Comparison of ENCODE assay signal across 10 cellular contexts in genomic region chr18:58605027-58606020, GRCh38. TPM values are rescaled to one million over a fixed set of nuclear protein-coding genes. Genes with fewer than 3 reads are reported as not detected.
DNase-seq lines count a peak whose midpoint lies in the region; ATAC-seq, FAIRE-seq and TF ChIP-seq lines count a peak whose summit lies in the region.
"Had no signal": no experiment of that assay in that cellular context is flagged by ENCODE, and none has a peak within 500 bp of the region (broad histone marks: within the 10 kb centered on the region; RNA-seq: fewer than 3 reads in every experiment).

No MANE protein-coding gene starts in this region.

- H3K4me1 Mint-ChIP-seq in HFFc6 (ENCODE audit: low read depth): peaks cover 47% of the 10 kb centered on the region

- no peak for ATAC-seq in GM21526 (IDR thresholded peaks at IDR 0.05; ENCODE audit: low FRiP score, unreplicated experiment)

- no peaks in the 10 kb centered on the region for H3K9me3 Mint-ChIP-seq in HFFc6

- H3K27ac ChIP-seq in substantia nigra (ENCODE audit: low read depth, low read length, poor library complexity, severe bottlenecking): no peak overlapping the region
- H3K27ac ChIP-seq: stomach had no signal

- peaks cover 5% of the 10 kb centered on the region; the same call in 1 of the 2 replicates for H3K27me3 Mint-ChIP-seq in HFFc6 (ENCODE audit: insufficient read depth)

- no peak overlapping the region for H3K4me3 Mint-ChIP-seq in HFFc6

- 0 out of 2 replicates have a peak, but pooled peaks cover 5% of the 10 kb centered on the region for H3K36me3 Mint-ChIP-seq in HFFc6 (ENCODE audit: low read depth)

- no peak overlapping the region for H3K4me3 ChIP-seq in bronchial epithelial cell (ENCODE audit: low read depth, low read length)
- H3K4me3 ChIP-seq: lung, stomach had no signal

- no peak for FAIRE-seq in bronchial epithelial cell (lab: Jason Lieb, UNC)

- no peaks in the 10 kb centered on the region for H3K36me3 ChIP-seq in bronchial epithelial cell (ENCODE audit: control insufficient read depth, insufficient read depth, low read length)
- H3K36me3 ChIP-seq: stomach had no signal

- H3K27me3 ChIP-seq in bronchial epithelial cell (ENCODE audit: control insufficient read depth, insufficient read depth, low read length): no peaks in the 10 kb centered on the region
- H3K27me3 ChIP-seq: stomach had no signal

- DNase-seq in HFFc6 (peak; percentile 62), SW480 (ENCODE audit: low spot score) (peak; percentile 88), bronchial epithelial cell (ENCODE audit: low read depth) (peak; percentile 86), substantia nigra (lab: John Stamatoyannopoulos, UW) (no peak), A172 (ENCODE audit: low spot score) (no peak)
- peak; percentile 8 for DNase-seq in stimulated activated CD8-positive, alpha-beta memory T cell treated with anti-CD3 and anti-CD28 coated beads, Interleukin-12 subunit alpha, Interleukin-12 subunit beta, amount 100 ng/mL, for 4 hours (ENCODE audit: low read depth)
- DNase-seq: NCI-H2029 treated with DMSO at 0.1 percent for 48 hours, stomach had no signal

- no peak for TF ChIP-seq CTCF in HFFc6 (IDR thresholded peaks at IDR 0.05)
- TF ChIP-seq CTCF in bronchial epithelial cell (IDR thresholded peaks at IDR 0.05; ENCODE audit: insufficient read depth, low read length, severe bottlenecking): no peak

- peak overlapping the region; percentile 47 for H3K27ac Mint-ChIP-seq in HFFc6

RNA-seq across cellular contexts. Expression of gene ALPK2, which starts 23.6 kb away (rescaled TPM):
- total RNA-seq in HFFc6 (2021; fragmentation: NEBNext Ultra II Directional; extraction: Animal tissue kit (Norgen Biotek cat#: 25700)): 10 to 100 TPM; 31.6 to 36.0 (median 35.1) TPM
- total RNA-seq in bronchial epithelial cell: 0.26 TPM in 1 of 2 replicates, not detected in the other
- total RNA-seq in A172 (2014; rRNA removed; shearing (Covaris generic)): 75.7 and 87.6 TPM in 2 replicates

Comparison
In these comparisons a context has a peak if more than half of its experiments do, and no peak if none do; other contexts are left out.
1. DNase-seq: peak in HFFc6 (single experiment), SW480 (single experiment), bronchial epithelial cell (single experiment) and stimulated activated CD8-positive, alpha-beta memory T cell treated with anti-CD3 and anti-CD28 coated beads, Interleukin-12 subunit alpha, Interleukin-12 subunit beta, amount 100 ng/mL, for 4 hours (single experiment); none in substantia nigra (0 of 49) and A172 (single experiment).
2. RNA of gene ALPK2, which starts 23.6 kb away (total RNA-seq): 75.7 to 87.6 TPM in A172 and 31.6 to 36.0 TPM in HFFc6; 0.26 TPM in bronchial epithelial cell; every median in the first group is over 10 times any median in the second.